1 cellular context compared by ENCODE assay signal in the genomic region with DNA sequence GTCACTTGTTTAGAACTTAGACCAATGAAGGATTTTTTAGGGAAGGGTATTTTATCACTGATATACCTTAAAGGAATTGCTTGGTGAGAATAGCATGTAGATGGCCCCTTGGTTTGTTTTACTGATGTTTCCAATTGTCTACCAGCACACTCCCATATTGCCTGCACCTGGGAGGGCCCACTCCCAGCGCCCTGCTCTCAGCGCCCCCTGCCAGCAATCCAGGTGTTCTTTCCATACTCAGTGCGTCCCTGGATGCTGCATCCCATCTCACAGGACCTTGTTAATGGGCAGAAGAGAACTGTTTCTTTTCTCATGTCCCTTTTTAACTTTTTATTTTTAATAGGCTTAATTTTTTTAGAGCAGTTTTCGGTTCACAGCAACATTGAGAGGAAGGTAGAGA.
TF ChIP-seq lines count a peak whose summit lies in the region.

No MANE protein-coding gene starts in this region.

TF ChIP-seq in H1, 55 proteins besides CTCF, POLR2A, EP300 and RAD21:
- TF ChIP-seq KDM1A (IDR thresholded peaks at IDR 0.05; ENCODE audit: borderline replicate concordance, low read length), result no peak
